ENCODE assay signal across 9 cellular contexts in genomic region chr15:51647128-51647562, GRCh38. TPM values are rescaled to one million over a fixed set of nuclear protein-coding genes. Genes with fewer than 3 reads are reported as not detected.
DNase-seq lines count a peak whose midpoint lies in the region; ATAC-seq lines count a peak whose summit lies in the region.
"Had no signal": no experiment of that assay in that cellular context is flagged by ENCODE, and none has a peak within 500 bp of the region (broad histone marks: within the 10 kb centered on the region; RNA-seq: fewer than 3 reads in every experiment).

No MANE protein-coding gene starts in this region.

- ATAC-seq in activated naive CD8-positive, alpha-beta T cell treated with anti-CD3 and anti-CD28 coated beads, Interleukin-2, amount 50 U/mL, for 24 hours: no peak
- ATAC-seq in GM18498 (IDR thresholded peaks at IDR 0.05; ENCODE audit: unreplicated experiment) (no peak), GM19395 (IDR thresholded peaks at IDR 0.05; ENCODE audit: unreplicated experiment) (no peak), HG02678 (IDR thresholded peaks at IDR 0.05; ENCODE audit: unreplicated experiment) (no peak)

- no peak overlapping the region for H3K27ac Mint-ChIP-seq in activated naive CD8-positive, alpha-beta T cell treated with anti-CD3 and anti-CD28 coated beads, Interleukin-2, amount 50 U/mL, for 24 hours
- H3K27ac Mint-ChIP-seq: T-helper 1 cell treated with Interleukin-12 subunit alpha and Interleukin-12 subunit beta and Interleukin-4 antibody, amounts not matched to agents 30 μg/mL and 1 μg/mL, for 36 hours had no signal

- H3K27me3 Mint-ChIP-seq in activated naive CD8-positive, alpha-beta T cell treated with anti-CD3 and anti-CD28 coated beads, Interleukin-2, amount 50 U/mL, for 24 hours: no peaks in the 10 kb centered on the region

- no peaks in the 10 kb centered on the region for H3K9me3 Mint-ChIP-seq in activated naive CD8-positive, alpha-beta T cell treated with anti-CD3 and anti-CD28 coated beads, Interleukin-2, amount 50 U/mL, for 24 hours
- H3K9me3 Mint-ChIP-seq: T-helper 1 cell treated with Interleukin-12 subunit alpha and Interleukin-12 subunit beta and Interleukin-4 antibody, amounts not matched to agents 30 μg/mL and 1 μg/mL, for 36 hours had no signal

- no peaks in the 10 kb centered on the region for H3K36me3 Mint-ChIP-seq in activated naive CD8-positive, alpha-beta T cell treated with anti-CD3 and anti-CD28 coated beads, Interleukin-2, amount 50 U/mL, for 24 hours (ENCODE audit: low read depth)

- H3K4me1 Mint-ChIP-seq in activated naive CD8-positive, alpha-beta T cell treated with anti-CD3 and anti-CD28 coated beads, Interleukin-2, amount 50 U/mL, for 24 hours: no peaks in the 10 kb centered on the region

- in situ Hi-C loops in Caki2 (cut with HindIII; ENCODE audit: low pct_unique_long_range_greater_than_20kb, low sequenced_read_pairs): no loop called here

- H3K4me3 Mint-ChIP-seq in activated naive CD8-positive, alpha-beta T cell treated with anti-CD3 and anti-CD28 coated beads, Interleukin-2, amount 50 U/mL, for 24 hours: no peak overlapping the region
- H3K4me3 Mint-ChIP-seq: T-helper 1 cell treated with Interleukin-12 subunit alpha and Interleukin-12 subunit beta and Interleukin-4 antibody, amounts not matched to agents 30 μg/mL and 1 μg/mL, for 36 hours had no signal

- DNase-seq in Caki2 (ENCODE audit: low read depth): peak; percentile 45
- peak; percentile 26 for DNase-seq in NCI-H1092 (lab: John Stamatoyannopoulos, UW)
- peak; percentile 15 for DNase-seq in amniotic stem cell (lab: John Stamatoyannopoulos, UW)
- peak; percentile 81 for DNase-seq in medulla oblongata (ENCODE audit: extremely low spot score)
- DNase-seq in activated naive CD8-positive, alpha-beta T cell treated with anti-CD3 and anti-CD28 coated beads, Interleukin-2, amount 50 U/mL, for 24 hours: no peak

RNA-seq across cellular contexts. Expression of gene DMXL2, which starts 24.6 kb away (rescaled TPM):
- 15.3 and 15.4 TPM in 2 replicates for total RNA-seq in Caki2 (2014; rRNA removed; shearing (Covaris generic); ENCODE audit: low replicate concordance)

RNA-seq across cellular contexts. Expression of gene SCG3, which starts 34.2 kb away (rescaled TPM):
- not detected in 2 replicates for total RNA-seq in Caki2 (2014; rRNA removed; shearing (Covaris generic); ENCODE audit: low replicate concordance)
